ENCODE assay signal across 8 cellular contexts in the genomic region with DNA sequence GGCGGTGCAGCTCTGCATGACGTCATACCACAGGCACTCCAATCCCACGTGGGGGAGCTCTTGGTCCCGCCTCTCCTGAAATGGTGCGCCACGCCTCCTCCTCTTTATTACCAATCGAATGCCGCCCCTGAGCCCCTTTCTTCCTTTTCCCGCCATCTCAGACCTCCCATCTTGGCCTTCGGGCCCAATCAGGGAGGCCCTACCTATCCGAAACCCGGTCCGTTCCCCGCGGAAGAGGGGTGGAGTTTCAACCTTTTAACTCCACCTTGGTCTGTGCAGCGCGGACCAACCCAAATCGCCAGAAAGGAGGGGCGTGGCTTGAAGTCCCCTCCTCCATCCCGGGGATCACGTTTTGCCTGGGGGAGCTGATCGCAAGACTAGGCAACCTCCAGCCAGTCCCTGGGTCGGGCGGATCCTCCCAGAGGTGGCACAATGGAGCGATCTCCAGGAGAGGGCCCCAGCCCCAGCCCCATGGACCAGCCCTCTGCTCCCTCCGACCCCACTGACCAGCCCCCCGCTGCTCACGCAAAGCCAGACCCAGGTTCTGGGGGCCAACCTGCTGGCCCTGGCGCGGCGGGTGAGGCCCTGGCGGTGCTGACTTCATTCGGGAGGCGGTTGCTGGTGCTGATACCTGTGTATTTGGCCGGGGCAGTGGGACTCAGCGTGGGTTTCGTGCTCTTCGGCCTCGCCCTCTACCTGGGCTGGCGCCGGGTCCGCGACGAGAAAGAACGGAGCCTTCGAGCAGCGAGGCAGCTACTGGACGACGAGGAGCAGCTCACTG. TPM values are rescaled to one million over a fixed set of nuclear protein-coding genes. Genes with fewer than 3 reads are reported as not detected.
DNase-seq lines count a peak whose midpoint lies in the region; ATAC-seq lines count a peak whose summit lies in the region.

Gene ESYT1 (plus strand): TSS at position 380 of the 781 bp plus-strand sequence. CDS start 53 bp downstream, at position 433.

- ATAC-seq in GM21381 (IDR thresholded peaks at IDR 0.05; ENCODE audit: unreplicated experiment) = peak; percentile 86
- ATAC-seq in activated CD8-positive, alpha-beta memory T cell treated with anti-CD3 and anti-CD28 coated beads, Interleukin-2, amount 10 ng/mL, durations not matched to agents 7 days and 5 days = peak; percentile 91

- peak within 1 kb of the TSS in 1 of 2 experiments; percentile 88 for H3K14ac ChIP-seq in mesenchymal stem cell (ENCODE audit: low read length in 2 of 2)

- no peaks in the 10 kb centered on the region for H3K27me3 Mint-ChIP-seq in activated CD8-positive, alpha-beta memory T cell treated with anti-CD3 and anti-CD28 coated beads, Interleukin-2, amount 10 ng/mL, durations not matched to agents 7 days and 5 days

- peak within 1 kb of the TSS; percentile 82 to 90 for H3K18ac ChIP-seq in mesenchymal stem cell (ENCODE audit: low read depth in 1 of 2, low read length in 2 of 2)

- H3K4me1 ChIP-seq in NT2/D1 (ENCODE audit: insufficient read depth, insufficient read length) (peaks cover 6% of the 10 kb centered on the region), endocrine pancreas (ENCODE audit: control insufficient read depth, insufficient read depth, low read length) (peaks cover 17% of the 10 kb centered on the region), mesenchymal stem cell (ENCODE audit: control insufficient read depth, insufficient read depth, low read depth, low read length) (peaks cover 9% of the 10 kb centered on the region)

- H3K4me1 Mint-ChIP-seq in activated CD8-positive, alpha-beta memory T cell treated with anti-CD3 and anti-CD28 coated beads, Interleukin-2, amount 10 ng/mL, durations not matched to agents 7 days and 5 days = peaks cover 66% of the 10 kb centered on the region

- H3K27me3 ChIP-seq in NT2/D1 (ENCODE audit: insufficient read depth, insufficient read length) (no peaks in the 10 kb centered on the region), endocrine pancreas (ENCODE audit: control insufficient read depth, insufficient read depth, low read length) (no peaks in the 10 kb centered on the region), mesenchymal stem cell (ENCODE audit: control insufficient read depth in 1 of 2, insufficient read depth in 1 of 2, low read length in 2 of 2) (no peaks in the 10 kb centered on the region)

- no peaks in the 10 kb centered on the region for H3K9me3 Mint-ChIP-seq in activated CD8-positive, alpha-beta memory T cell treated with anti-CD3 and anti-CD28 coated beads, Interleukin-2, amount 10 ng/mL, durations not matched to agents 7 days and 5 days (ENCODE audit: low read depth)

- H3K9ac ChIP-seq in NT2/D1 (ENCODE audit: insufficient read length, low read depth) (peak within 1 kb of the TSS; percentile 98), endocrine pancreas (ENCODE audit: control insufficient read depth, insufficient read depth, low read length) (peak within 1 kb of the TSS; percentile 97), mesenchymal stem cell (ENCODE audit: low read length) (peak within 1 kb of the TSS; percentile 93)

- peak within 1 kb of the TSS; percentile 23 for H4K91ac ChIP-seq in mesenchymal stem cell (ENCODE audit: low read length)

- DNase-seq in COR-L47 (lab: John Stamatoyannopoulos, UW) (peak; percentile 100), HUDEP-2 (lab: John Stamatoyannopoulos, UW; ENCODE audit: unreplicated experiment in 76 of 76) (peak; percentile 54 to 100 (median 99)), NT2/D1 (ENCODE audit: low read depth, low spot score) (peak; percentile 100), mesenchymal stem cell (peak; percentile 100)
- peak; percentile 100 for DNase-seq in activated CD8-positive, alpha-beta memory T cell treated with anti-CD3 and anti-CD28 coated beads, Interleukin-2, amount 10 ng/mL, durations not matched to agents 7 days and 5 days
- DNase-seq in stimulated activated CD8-positive, alpha-beta memory T cell treated with anti-CD3 and anti-CD28 coated beads, Interleukin-12 subunit alpha, Interleukin-12 subunit beta, amount 100 ng/mL, for 4 hours (ENCODE audit: low read depth) = peak; percentile 90

- H3K36me3 ChIP-seq in NT2/D1 (ENCODE audit: insufficient read depth, insufficient read length, low read length) (peaks cover 29% of the 10 kb centered on the region), endocrine pancreas (ENCODE audit: control insufficient read depth, insufficient read depth, low read length) (peaks cover 5% of the 10 kb centered on the region), mesenchymal stem cell (ENCODE audit: control insufficient read depth in 1 of 2, insufficient read depth in 2 of 2, low read depth in 1 of 2, low read length in 2 of 2) (peaks cover 28 to 36% of the 10 kb centered on the region in 2 experiments)

- CTCF ChIA-PET in activated CD8-positive, alpha-beta memory T cell treated with anti-CD3 and anti-CD28 coated beads, Interleukin-2, amount 10 ng/mL, durations not matched to agents 7 days and 5 days (lab: Charles Lee) = interaction anchor here (0.6 to 8.8 kb wide), 20 partner anchors 8 to 501 kb away, joined by 3 to 151 read pairs (median 6); partner anchors contain the start of genes MYL6, MYL6B, PA2G4 and RNF41

- peak within 1 kb of the TSS; percentile 50 for H3K27ac ChIP-seq in mesenchymal stem cell (ENCODE audit: low read length, poor library complexity, severe bottlenecking)

- H3K4ac ChIP-seq in mesenchymal stem cell (ENCODE audit: low read depth in 1 of 2, low read length in 2 of 2) = peak within 1 kb of the TSS; percentile 80 to 86

- peak within 1 kb of the TSS; percentile 87 for H3K4me2 ChIP-seq in mesenchymal stem cell (ENCODE audit: low read length, poor library complexity, severe bottlenecking)

- peak within 1 kb of the TSS; percentile 46 for H2AFZ ChIP-seq in mesenchymal stem cell (ENCODE audit: low read depth, low read length)

- no peak within 1 kb of the TSS for H4K8ac ChIP-seq in mesenchymal stem cell (ENCODE audit: low read length)

- peak within 1 kb of the TSS; percentile 96 for H2BK15ac ChIP-seq in mesenchymal stem cell (ENCODE audit: low read depth, poor library complexity, severe bottlenecking)

- H3K36me3 Mint-ChIP-seq in activated CD8-positive, alpha-beta memory T cell treated with anti-CD3 and anti-CD28 coated beads, Interleukin-2, amount 10 ng/mL, durations not matched to agents 7 days and 5 days = peaks cover 36% of the 10 kb centered on the region

- H2BK5ac ChIP-seq in mesenchymal stem cell (ENCODE audit: low read depth, low read length, poor library complexity, severe bottlenecking) = no peak within 1 kb of the TSS

- peaks cover 32% of the 10 kb centered on the region for H3K79me1 ChIP-seq in mesenchymal stem cell (replicated peaks; ENCODE audit: low read length, poor library complexity, severe bottlenecking)

- under 1% methylated on average over 46 of the region's 49 CpGs for WGBS in mesenchymal stem cell

- H3K9me3 ChIP-seq in NT2/D1 (ENCODE audit: insufficient read depth, low read length) (peaks cover 15% of the 10 kb centered on the region), endocrine pancreas (ENCODE audit: control insufficient read depth, low read length) (no peaks in the 10 kb centered on the region), mesenchymal stem cell (ENCODE audit: control insufficient read depth, low read length) (no peaks in the 10 kb centered on the region)

- H3K4me3 ChIP-seq in NT2/D1 (ENCODE audit: insufficient read length, low read depth) = peak within 1 kb of the TSS; percentile 95
- peak within 1 kb of the TSS; percentile 80 for H3K4me3 ChIP-seq in endocrine pancreas (ENCODE audit: control insufficient read depth, insufficient read depth, low read length)
- H3K4me3 ChIP-seq in mesenchymal stem cell (ENCODE audit: insufficient read depth in 1 of 2, low read depth in 1 of 2, low read length in 2 of 2) = peak within 1 kb of the TSS; percentile 83 to 96

- H2BK120ac ChIP-seq in mesenchymal stem cell (ENCODE audit: low read depth, low read length) = no peak within 1 kb of the TSS

- H3K23ac ChIP-seq in mesenchymal stem cell (ENCODE audit: low read length in 2 of 2) = peak within 1 kb of the TSS in 1 of 2 experiments; percentile 59

- no peak within 1 kb of the TSS for H2AK5ac ChIP-seq in mesenchymal stem cell (ENCODE audit: low read length, severe bottlenecking)

- peak within 1 kb of the TSS in 1 of 2 experiments; percentile 60 for H2BK12ac ChIP-seq in mesenchymal stem cell (ENCODE audit: low read length in 2 of 2)

- peak within 1 kb of the TSS; percentile 93 for H3K27ac Mint-ChIP-seq in activated CD8-positive, alpha-beta memory T cell treated with anti-CD3 and anti-CD28 coated beads, Interleukin-2, amount 10 ng/mL, durations not matched to agents 7 days and 5 days

- H3K4me3 Mint-ChIP-seq in activated CD8-positive, alpha-beta memory T cell treated with anti-CD3 and anti-CD28 coated beads, Interleukin-2, amount 10 ng/mL, durations not matched to agents 7 days and 5 days = peak within 1 kb of the TSS; percentile 98

RNA-seq across cellular contexts. Expression of gene ESYT1, which starts in this region (rescaled TPM):
- 100 to 1,000 TPM; 225 to 241 TPM for total RNA-seq in activated CD8-positive, alpha-beta memory T cell treated with anti-CD3 and anti-CD28 coated beads, Interleukin-2, amount 10 ng/mL, durations not matched to agents 7 days and 5 days
- 63.4 TPM for polyA plus RNA-seq in mesenchymal stem cell (2013, experiment 1 of 2)
- polyA plus RNA-seq in mesenchymal stem cell (2013, experiment 2 of 2) = 57.8 TPM

Comparison
In these comparisons a context has a peak if more than half of its experiments do, and no peak if none do; other contexts are left out.
1. Peak in every context shown above with its lines: DNase-seq, ATAC-seq, H3K4me3 ChIP-seq and H3K27ac ChIP-seq.